Comparison of ENCODE assay signal across 10 cellular contexts in genomic region chr1:16609761-16610160, GRCh38. TPM values are rescaled to one million over a fixed set of nuclear protein-coding genes. Genes with fewer than 3 reads are reported as not detected.
A peak's percentile ranks its signal among the peaks of the same experiment; 100 is the strongest.
DNase-seq lines count a peak whose midpoint lies in the region; ATAC-seq and TF ChIP-seq lines count a peak whose summit lies in the region.
"Not testable (repeated sequence)": the region's sequence is repeated elsewhere in the genome, so short reads cannot be mapped to it uniquely, and the experiment has no call there.
"Had no signal": no experiment of that assay in that cellular context is flagged by ENCODE, and none has a peak within 500 bp of the region (broad histone marks: within the 10 kb centered on the region; RNA-seq: fewer than 3 reads in every experiment).

No MANE protein-coding gene starts in this region.

- TF ChIP-seq CTCF in HFFc6 (IDR thresholded peaks at IDR 0.05); neural crest cell (conservative IDR thresholded peaks at IDR 0.05): not testable (repeated sequence)

- not testable (repeated sequence) for H3K27me3 Mint-ChIP-seq in HFFc6 (ENCODE audit: insufficient read depth); activated CD4-positive, alpha-beta T cell treated with anti-CD3 and anti-CD28 coated beads, Interleukin-2, amount 10 ng/mL, durations not matched to agents 24 days and 14 days; neural crest cell (ENCODE audit: low read depth)

- intact Hi-C loops in activated CD4-positive, alpha-beta T cell treated with anti-CD3 and anti-CD28 coated beads, Interleukin-2, amount 10 ng/mL, durations not matched to agents 24 days and 14 days (cut with micrococcal nuclease) = not testable (repeated sequence)
- intact Hi-C loops in Right ventricle myocardium superior (cut with DNase I) = loop anchor here (10.0 kb wide), 1 partner anchor 165 kb away; the partner anchor contains the start of gene NECAP2

- H3K36me3 Mint-ChIP-seq in HFFc6 (ENCODE audit: low read depth); activated CD4-positive, alpha-beta T cell treated with anti-CD3 and anti-CD28 coated beads, Interleukin-2, amount 10 ng/mL, durations not matched to agents 24 days and 14 days (ENCODE audit: low read depth); activated naive CD4-positive, alpha-beta T cell treated with anti-CD3 and anti-CD28 coated beads, Interleukin-2, amount 50 U/mL, for 72 hours; neural crest cell (ENCODE audit: low read depth): not testable (repeated sequence)

- not testable (repeated sequence) for H3K27ac Mint-ChIP-seq in HFFc6; activated CD4-positive, alpha-beta T cell treated with anti-CD3 and anti-CD28 coated beads, Interleukin-2, amount 10 ng/mL, durations not matched to agents 24 days and 14 days; activated naive CD4-positive, alpha-beta T cell treated with anti-CD3 and anti-CD28 coated beads, Interleukin-2, amount 50 U/mL, for 72 hours; neural crest cell (ENCODE audit: unreplicated experiment)

- not testable (repeated sequence) for H3K9me3 Mint-ChIP-seq in HFFc6; activated CD4-positive, alpha-beta T cell treated with anti-CD3 and anti-CD28 coated beads, Interleukin-2, amount 10 ng/mL, durations not matched to agents 24 days and 14 days; activated naive CD4-positive, alpha-beta T cell treated with anti-CD3 and anti-CD28 coated beads, Interleukin-2, amount 50 U/mL, for 72 hours; neural crest cell

- H3K4me1 Mint-ChIP-seq in HFFc6 (ENCODE audit: low read depth); activated CD4-positive, alpha-beta T cell treated with anti-CD3 and anti-CD28 coated beads, Interleukin-2, amount 10 ng/mL, durations not matched to agents 24 days and 14 days; neural crest cell: not testable (repeated sequence)

- H3K4me3 Mint-ChIP-seq in HFFc6; activated CD4-positive, alpha-beta T cell treated with anti-CD3 and anti-CD28 coated beads, Interleukin-2, amount 10 ng/mL, durations not matched to agents 24 days and 14 days; neural crest cell: not testable (repeated sequence)

- DNase-seq in HFFc6 = peak; percentile 0
- peak; percentile 64 for DNase-seq in activated CD4-positive, alpha-beta T cell treated with anti-CD3 and anti-CD28 coated beads, Interleukin-2, amount 10 ng/mL, durations not matched to agents 24 days and 14 days
- DNase-seq in activated naive CD4-positive, alpha-beta T cell treated with anti-CD3 and anti-CD28 coated beads, Interleukin-2, amount 50 U/mL, for 72 hours (ENCODE audit: low spot score in 2 of 2) = peak; percentile 2 to 53
- DNase-seq in Right ventricle myocardium superior = peak; percentile 27
- DNase-seq in left kidney (ENCODE audit: low read depth, low spot score) = peak; percentile 47
- DNase-seq in neural crest cell (ENCODE audit: low read depth, low spot score) = peak; percentile 1
- DNase-seq in ureter (ENCODE audit: low spot score) = peak; percentile 42

- ATAC-seq in activated naive CD4-positive, alpha-beta T cell treated with anti-CD3 and anti-CD28 coated beads, Interleukin-2, amount 50 U/mL, for 72 hours; Right ventricle myocardium superior (ENCODE audit: poor library complexity): not testable (repeated sequence)

RNA-seq across cellular contexts. Expression of gene NBPF1, which starts 3.6 kb away (rescaled TPM):
- total RNA-seq in HFFc6 (2021; fragmentation: NEBNext Ultra II Directional; extraction: Animal tissue kit (Norgen Biotek cat#: 25700)) = 10 to 100 TPM; 37.0 to 43.3 (median 39.0) TPM
- total RNA-seq in activated CD4-positive, alpha-beta T cell treated with anti-CD3 and anti-CD28 coated beads, Interleukin-2, amount 10 ng/mL, durations not matched to agents 24 days and 14 days = 4.2 and 5.1 TPM in 2 replicates
- total RNA-seq in activated naive CD4-positive, alpha-beta T cell treated with anti-CD3 and anti-CD28 coated beads, Interleukin-2, amount 50 U/mL, for 72 hours = 1 to 10 TPM; 6.2 to 6.5 TPM
- total RNA-seq in Right ventricle myocardium superior (11.7 TPM), neural crest cell (124 and 129 TPM in 2 replicates), ureter (61.9 TPM)

RNA-seq across cellular contexts. Expression of gene RNU1-3, which starts 57.0 kb away (rescaled TPM):
- total RNA-seq in HFFc6 (2021; fragmentation: NEBNext Ultra II Directional; extraction: Animal tissue kit (Norgen Biotek cat#: 25700)) = 1,000 to 10,000 TPM; 1,191 to 2,394 (median 1,819) TPM
- 1,962 and 2,189 TPM in 2 replicates for total RNA-seq in activated CD4-positive, alpha-beta T cell treated with anti-CD3 and anti-CD28 coated beads, Interleukin-2, amount 10 ng/mL, durations not matched to agents 24 days and 14 days
- 1,000 to 10,000 TPM; 1,082 to 1,722 TPM for total RNA-seq in activated naive CD4-positive, alpha-beta T cell treated with anti-CD3 and anti-CD28 coated beads, Interleukin-2, amount 50 U/mL, for 72 hours
- 9,391 TPM for total RNA-seq in Right ventricle myocardium superior
- total RNA-seq in neural crest cell = 2,478 and 3,042 TPM in 2 replicates
- 1,626 TPM for total RNA-seq in ureter
- total RNA-seq: G401, H4, M059J had no signal

Comparison
In these comparisons a context has a peak if more than half of its experiments do, and no peak if none do; other contexts are left out.
1. DNase-seq: peak in every context shown above with its lines; median percentile 64 in activated CD4-positive, alpha-beta T cell treated with anti-CD3 and anti-CD28 coated beads, Interleukin-2, amount 10 ng/mL, durations not matched to agents 24 days and 14 days; 47 in left kidney; 42 in ureter; 28 in activated naive CD4-positive, alpha-beta T cell treated with anti-CD3 and anti-CD28 coated beads, Interleukin-2, amount 50 U/mL, for 72 hours; 27 in Right ventricle myocardium superior; 1 in neural crest cell; 0 in HFFc6.